In the genomic region with DNA sequence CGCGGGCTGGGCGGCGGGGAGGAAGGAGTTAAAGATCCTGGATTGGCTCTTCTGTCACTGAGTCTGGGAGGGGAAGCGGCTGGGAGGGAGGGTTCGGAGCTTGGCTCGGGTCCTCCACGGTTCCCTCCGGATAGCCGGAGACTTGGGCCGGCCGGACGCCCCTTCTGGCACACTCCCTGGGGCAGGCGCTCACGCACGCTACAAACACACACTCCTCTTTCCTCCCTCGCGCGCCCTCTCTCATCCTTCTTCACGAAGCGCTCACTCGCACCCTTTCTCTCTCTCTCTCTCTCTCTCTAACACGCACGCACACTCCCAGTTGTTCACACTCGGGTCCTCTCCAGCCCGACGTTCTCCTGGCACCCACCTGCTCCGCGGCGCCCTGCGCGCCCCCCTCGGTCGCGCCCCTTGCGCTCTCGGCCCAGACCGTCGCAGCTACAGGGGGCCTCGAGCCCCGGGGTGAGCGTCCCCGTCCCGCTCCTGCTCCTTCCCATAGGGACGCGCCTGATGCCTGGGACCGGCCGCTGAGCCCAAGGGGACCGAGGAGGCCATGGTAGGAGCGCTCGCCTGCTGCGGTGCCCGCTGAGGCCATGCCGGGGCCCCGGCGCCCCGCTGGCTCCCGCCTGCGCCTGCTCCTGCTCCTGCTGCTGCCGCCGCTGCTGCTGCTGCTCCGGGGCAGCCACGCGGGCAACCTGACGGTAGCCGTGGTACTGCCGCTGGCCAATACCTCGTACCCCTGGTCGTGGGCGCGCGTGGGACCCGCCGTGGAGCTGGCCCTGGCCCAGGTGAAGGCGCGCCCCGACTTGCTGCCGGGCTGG, we compare ENCODE assay signal across 8 cellular contexts. TPM values are rescaled to one million over a fixed set of nuclear protein-coding genes. Genes with fewer than 3 reads are reported as not detected.
DNase-seq lines count a peak whose midpoint lies in the region; ATAC-seq and TF ChIP-seq lines count a peak whose summit lies in the region.

A gene (plus strand): TSS at position 170 of the 818 bp plus-strand sequence. CDS start 421 bp downstream, at position 591.

- no peaks in the 10 kb centered on the region for H3K9me3 Mint-ChIP-seq in activated B cell treated with CpG ODN at 0.5 μM for 24 hours

- no peaks in the 10 kb centered on the region for H3K36me3 ChIP-seq in BE2C
- no peaks in the 10 kb centered on the region for H3K36me3 ChIP-seq in muscle layer of colon (ENCODE audit: insufficient read depth, low read length)
- no peaks in the 10 kb centered on the region for H3K36me3 ChIP-seq in vagina

- TF ChIP-seq POLR2A in erythroblast (IDR thresholded peaks at IDR 0.05; ENCODE audit: low read length) (no peak), vagina (IDR thresholded peaks at IDR 0.05) (no peak)

- H3K4me3 ChIP-seq in BE2C (ENCODE audit: low read depth, low read length) (peak within 1 kb of the TSS; percentile 59), muscle layer of colon (ENCODE audit: low read depth in 1 of 2, low read length in 2 of 2) (peak within 1 kb of the TSS; percentile 2 to 48), vagina (peak within 1 kb of the TSS; percentile 63 to 64)

- peak; percentile 52 for DNase-seq in BE2C
- DNase-seq in HCEC 1CT: peak; percentile 14
- DNase-seq in activated B cell treated with CpG ODN at 0.5 μM for 24 hours: peak; percentile 37
- peak; percentile 43 to 52 for DNase-seq in erythroblast (lab: John Stamatoyannopoulos, UW)
- no peak for DNase-seq in vagina (ENCODE audit: extremely low spot score in 2 of 2)

- H3K4me1 Mint-ChIP-seq in activated B cell treated with CpG ODN at 0.5 μM for 24 hours: peaks cover 21% of the 10 kb centered on the region

- H3K4me1 ChIP-seq in BE2C: no peaks in the 10 kb centered on the region
- peaks cover 7% of the 10 kb centered on the region for H3K4me1 ChIP-seq in muscle layer of colon (ENCODE audit: insufficient read depth, low read length)
- H3K4me1 ChIP-seq in vagina: peaks cover 21% of the 10 kb centered on the region

- TF ChIP-seq CTCF in BE2C (IDR thresholded peaks at IDR 0.05; ENCODE audit: low read depth, low read length): 0 out of 2 replicates have a peak, but pooled peaks have one; percentile 7
- no peak for TF ChIP-seq CTCF in activated B cell treated with CpG ODN at 0.5 μM for 24 hours (IDR thresholded peaks at IDR 0.05)
- TF ChIP-seq CTCF in vagina (IDR thresholded peaks at IDR 0.05): no peak

- intact Hi-C loops in activated B cell treated with CpG ODN at 0.5 μM for 24 hours (cut with micrococcal nuclease) (loop anchor here (1.0 kb wide), 1 partner anchor 308 kb away; a partner anchor contains a TSS), vagina (cut with DNase I) (loop anchor here (5.0 to 10.0 kb wide), 3 partner anchors 74 to 276 kb away; a partner anchor contains a TSS)

- H3K9me3 ChIP-seq in BE2C (no peaks in the 10 kb centered on the region), muscle layer of colon (ENCODE audit: low read length) (no peaks in the 10 kb centered on the region), vagina (no peaks in the 10 kb centered on the region)

- ATAC-seq in activated B cell treated with CpG ODN at 0.5 μM for 24 hours (ENCODE audit: low read depth) (peak; percentile 53), GM18909 (IDR thresholded peaks at IDR 0.05; ENCODE audit: poor library complexity, unreplicated experiment) (no peak), GM21515 (IDR thresholded peaks at IDR 0.05; ENCODE audit: unreplicated experiment) (no peak)

- POLR2A ChIA-PET in activated B cell treated with CpG ODN at 0.5 μM for 24 hours (lab: Charles Lee): interaction anchor here (0.6 to 1.3 kb wide), 3 partner anchors 54 to 312 kb away, joined by 3 to 4 read pairs (median 3); a partner anchor contains a TSS

- H3K27ac Mint-ChIP-seq in activated B cell treated with CpG ODN at 0.5 μM for 24 hours: no peak within 1 kb of the TSS

- H3K36me3 Mint-ChIP-seq in activated B cell treated with CpG ODN at 0.5 μM for 24 hours (ENCODE audit: low read depth): no peaks in the 10 kb centered on the region

- peaks cover 32% of the 10 kb centered on the region for H3K27me3 Mint-ChIP-seq in activated B cell treated with CpG ODN at 0.5 μM for 24 hours

- H3K27ac ChIP-seq in muscle layer of colon (ENCODE audit: low read depth, low read length) (peak within 1 kb of the TSS; percentile 1), vagina (peak within 1 kb of the TSS; percentile 73)

- H3K27me3 ChIP-seq in BE2C: peaks cover 19% of the 10 kb centered on the region
- peaks cover 15 to 33% of the 10 kb centered on the region in 2 donors for H3K27me3 ChIP-seq in muscle layer of colon (ENCODE audit: control insufficient read depth in 1 of 2, insufficient read depth in 2 of 2, low read length in 2 of 2)
- H3K27me3 ChIP-seq in vagina: no peaks in the 10 kb centered on the region

- H3K4me3 Mint-ChIP-seq in activated B cell treated with CpG ODN at 0.5 μM for 24 hours: peak within 1 kb of the TSS; percentile 86

- CTCF ChIA-PET in activated B cell treated with CpG ODN at 0.5 μM for 24 hours (lab: Charles Lee): interaction anchor here (0.5 to 3.8 kb wide), 6 partner anchors 70 to 308 kb away, joined by 3 to 23 read pairs (median 9); a partner anchor contains a TSS

- peak within 1 kb of the TSS; percentile 15 for H3K9ac ChIP-seq in muscle layer of colon (ENCODE audit: low read length)

RNA-seq across cellular contexts. Expression of the gene that starts here (rescaled TPM):
- polyA plus RNA-seq in BE2C (2012; ENCODE audit: insufficient read depth, insufficient read length, low read depth): 22.0 TPM
- total RNA-seq in activated B cell treated with CpG ODN at 0.5 μM for 24 hours (0.59 and 0.82 TPM in 2 replicates), vagina (45.9 TPM)

Comparison
In these comparisons a context has a peak if more than half of its experiments do, and no peak if none do; other contexts are left out.
1. RNA of the gene that starts here (total RNA-seq): 45.9 TPM in vagina (single experiment); 0.59 to 0.82 TPM in activated B cell treated with CpG ODN at 0.5 μM for 24 hours; every median in the first group is over 10 times any median in the second.
2. Peak in DNase-seq and ATAC-seq in activated B cell treated with CpG ODN at 0.5 μM for 24 hours; RNA of the gene not detected or under 1 TPM.
3. DNase-seq: peak in BE2C (single experiment), HCEC 1CT (single experiment) and erythroblast (2 of 2); none in vagina (0 of 2).
4. Peak in every context shown above with its lines, with median percentiles within 50 percentile points of each other: H3K4me3 ChIP-seq.